12 cellular contexts compared by ENCODE assay signal in the genomic region with DNA sequence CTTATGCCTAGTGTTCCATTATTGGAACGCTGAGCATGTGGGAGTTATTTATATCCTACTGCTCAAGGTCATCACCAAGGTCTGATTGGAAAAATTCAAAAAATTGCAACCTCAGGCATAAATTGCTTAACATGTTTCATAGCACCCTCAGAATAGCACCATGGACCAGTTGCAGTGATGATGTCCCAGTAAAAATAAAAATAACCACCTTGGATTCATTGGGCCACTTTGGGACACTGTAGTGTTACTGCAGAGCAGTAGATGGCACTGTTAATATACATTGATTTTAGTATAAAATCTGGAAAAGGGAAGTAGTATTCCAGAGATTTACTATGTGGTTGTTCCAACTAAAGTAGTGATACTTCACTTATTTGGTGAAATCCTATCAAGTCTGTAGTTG. TPM values are rescaled to one million over a fixed set of nuclear protein-coding genes. Genes with fewer than 3 reads are reported as not detected.
A peak's percentile ranks its signal among the peaks of the same experiment; 100 is the strongest.
DNase-seq lines count a peak whose midpoint lies in the region; ATAC-seq and TF ChIP-seq lines count a peak whose summit lies in the region.
"Had no signal": no experiment of that assay in that cellular context is flagged by ENCODE, and none has a peak within 500 bp of the region (broad histone marks: within the 10 kb centered on the region; RNA-seq: fewer than 3 reads in every experiment).

No MANE protein-coding gene starts in this region.

- H3K9ac ChIP-seq in liver (ENCODE audit: low read depth in 1 of 2, low read length in 2 of 2) (no peak overlapping the region), MM.1S (ENCODE audit: low read length) (no peak overlapping the region)

- H2AFZ ChIP-seq in MM.1S (ENCODE audit: low read length): no peak overlapping the region

- H3K79me2 ChIP-seq in MM.1S (ENCODE audit: low read length): no peaks in the 10 kb centered on the region

- H3K4me3 ChIP-seq in Caco-2 (ENCODE audit: low read depth, low read length) (no peak overlapping the region), liver (ENCODE audit: low read depth in 1 of 3, low read length in 3 of 3) (no peak overlapping the region), aorta (ENCODE audit: low read length in 2 of 2) (no peak overlapping the region), MM.1S (ENCODE audit: low read length) (no peak overlapping the region)

- DNase-seq in Caco-2: peak in 1 of 2 experiments; percentile 12
- DNase-seq in LHCN-M2 (ENCODE audit: low read depth): peak; percentile 3
- peak; percentile 27 for DNase-seq in SK-MEL-5 (ENCODE audit: low read depth, low spot score)
- no peak for DNase-seq in activated CD4-positive, alpha-beta T cell treated with anti-CD3 and anti-CD28 coated beads for 4 hours
- DNase-seq in Right ventricle myocardium superior: no peak
- no peak for DNase-seq in aorta
- no peak for DNase-seq in MM.1S
- DNase-seq: activated T-cell treated with anti-CD3 and anti-CD28 coated beads, Interleukin-2, amount 50 U/mL, for 1 hour; stimulated activated naive CD4-positive, alpha-beta T cell treated with Interleukin-2 at 50 U/mL for 16 hours had no signal

- TF ChIP-seq RAD21 in liver (IDR thresholded peaks at IDR 0.05): peak; percentile 60 to 70

- no peaks in the 10 kb centered on the region for H3F3A ChIP-seq in MM.1S (ENCODE audit: insufficient read depth, low read length)

- POLR2A ChIA-PET in Caco-2 (lab: Charles Lee): no interaction called here

- peaks cover 5% of the 10 kb centered on the region for H3K27me3 Mint-ChIP-seq in Caco-2 (ENCODE audit: insufficient read depth, unreplicated experiment)

- intact Hi-C loops in Caco-2 (cut with micrococcal nuclease; ENCODE audit: unreplicated experiment) (loop anchor here (5.0 to 10.0 kb wide), 2 partner anchors 317 to 400 kb away; a partner anchor contains a TSS), Right ventricle myocardium superior (cut with DNase I) (no loop called here), aorta (cut with DNase I) (no loop called here)

- no peaks in the 10 kb centered on the region for H4K20me1 ChIP-seq in MM.1S (ENCODE audit: insufficient read depth, low read length)

- no peaks in the 10 kb centered on the region for H3K36me3 ChIP-seq in Caco-2 (ENCODE audit: control insufficient read depth, insufficient read depth, low read length)
- no peaks in the 10 kb centered on the region for H3K36me3 ChIP-seq in liver (ENCODE audit: control insufficient read depth in 4 of 4, insufficient read depth in 3 of 4, low read depth in 1 of 4, low read length in 3 of 4)
- H3K36me3 ChIP-seq in aorta (ENCODE audit: control insufficient read depth in 1 of 2, insufficient read depth in 2 of 2, low read length in 1 of 2): no peaks in the 10 kb centered on the region
- no peaks in the 10 kb centered on the region for H3K36me3 ChIP-seq in MM.1S (replicated peaks; ENCODE audit: insufficient read depth, low read length)

- WGBS in liver: 91% methylated on average over 1 of the region's 1 CpG
- 34 to 68% methylated on average over 1 of the region's 1 CpG for WGBS in aorta, 2 donors

- H3K9me3 ChIP-seq in Caco-2 (peaks cover 8% of the 10 kb centered on the region), liver (ENCODE audit: control insufficient read depth in 4 of 4, low read length in 3 of 4) (no peaks in the 10 kb centered on the region), aorta (ENCODE audit: control insufficient read depth, low read length) (no peaks in the 10 kb centered on the region), MM.1S (replicated peaks; ENCODE audit: insufficient read depth, low read length) (no peaks in the 10 kb centered on the region)

- no peaks in the 10 kb centered on the region for H3K9me3 Mint-ChIP-seq in Caco-2 (ENCODE audit: unreplicated experiment)

- H3K9me2 ChIP-seq in MM.1S (replicated peaks; ENCODE audit: insufficient read depth, low read length): no peaks in the 10 kb centered on the region

- no TSS peak for BruUV-seq in Caco-2 (replicated peaks; lab: Mats Ljungman, UMichigan)

- H3K27me3 ChIP-seq in Caco-2 (replicated peaks; ENCODE audit: control insufficient read depth, insufficient read depth, low read length) (no peaks in the 10 kb centered on the region), liver (ENCODE audit: control insufficient read depth in 4 of 4, insufficient read depth in 4 of 4, low read length in 3 of 4) (peaks cover 0 to 3% (median 1%) of the 10 kb centered on the region in 4 donors), aorta (ENCODE audit: control insufficient read depth in 1 of 2, insufficient read depth in 2 of 2, low read length in 1 of 2) (no peaks in the 10 kb centered on the region), MM.1S (replicated peaks; ENCODE audit: insufficient read depth, low read length) (no peaks in the 10 kb centered on the region)

- in situ Hi-C loops in SK-MEL-5 (cut with HindIII; ENCODE audit: low pct_unique_long_range_greater_than_20kb, low sequenced_read_pairs): no loop called here

- TF ChIP-seq CTCF in Caco-2 (IDR thresholded peaks at IDR 0.05; ENCODE audit: insufficient read depth in 1 of 2, low read depth in 1 of 2, low read length in 1 of 2, severe bottlenecking in 1 of 2, unreplicated experiment in 1 of 2): peak; percentile 38 to 43
- peak; percentile 29 for TF ChIP-seq CTCF in liver (IDR thresholded peaks at IDR 0.05; ENCODE audit: low read depth, low read length, missing input control)
- TF ChIP-seq CTCF in MM.1S (IDR thresholded peaks at IDR 0.05; ENCODE audit: low read length): no peak

- H3K4me1 Mint-ChIP-seq in Caco-2 (ENCODE audit: low read depth, unreplicated experiment): peaks cover 28% of the 10 kb centered on the region

- H3K27ac ChIP-seq in liver (ENCODE audit: low read depth in 1 of 2, low read length in 2 of 2): no peak overlapping the region
- no peak overlapping the region for H3K27ac ChIP-seq in aorta (ENCODE audit: low read depth in 1 of 2, low read length in 2 of 2)
- H3K27ac ChIP-seq in MM.1S (ENCODE audit: low read length): no peak overlapping the region

- no peak overlapping the region for H3K27ac Mint-ChIP-seq in Caco-2 (ENCODE audit: unreplicated experiment)

- no peak overlapping the region for H3K4me2 ChIP-seq in MM.1S (ENCODE audit: low read depth, low read length)

- no peak overlapping the region for H3K4me3 Mint-ChIP-seq in Caco-2 (ENCODE audit: unreplicated experiment)

- H3K4me1 ChIP-seq in Caco-2 (peaks cover 30% of the 10 kb centered on the region), liver (ENCODE audit: control insufficient read depth in 4 of 4, insufficient read depth in 4 of 4, low read length in 3 of 4) (no peaks in the 10 kb centered on the region), aorta (ENCODE audit: control insufficient read depth in 1 of 2, insufficient read depth in 2 of 2, low read length in 2 of 2) (no peaks in the 10 kb centered on the region), MM.1S (ENCODE audit: low read length) (no peaks in the 10 kb centered on the region)

- CTCF ChIA-PET in Caco-2 (lab: Charles Lee): no interaction called here

- no peak for ATAC-seq in Right ventricle myocardium superior (ENCODE audit: poor library complexity)
- no peak for ATAC-seq in aorta (ENCODE audit: low FRiP score)
- ATAC-seq: esophagus mucosa had no signal

- H3K36me3 Mint-ChIP-seq in Caco-2 (ENCODE audit: insufficient read depth, unreplicated experiment): no peaks in the 10 kb centered on the region

TF ChIP-seq in liver, 16 proteins besides CTCF, POLR2A, EP300 and RAD21:
- TF ChIP-seq GABPA (IDR thresholded peaks at IDR 0.05 in 1 of 2, conservative IDR thresholded peaks at IDR 0.05 in 1 of 2) (no peak), EGR1 (IDR thresholded peaks at IDR 0.05; ENCODE audit: low read depth in 2 of 2) (no peak), RXRA (IDR thresholded peaks at IDR 0.05) (no peak), JUND (IDR thresholded peaks at IDR 0.05) (no peak), TAF1 (conservative IDR thresholded peaks at IDR 0.05) (no peak), YY1 (IDR thresholded peaks at IDR 0.05) (no peak), NR2F2 (IDR thresholded peaks at IDR 0.05) (no peak), HNF4A (conservative IDR thresholded peaks at IDR 0.05) (no peak), SP1 (IDR thresholded peaks at IDR 0.05) (no peak), FOXA2 (IDR thresholded peaks at IDR 0.05) (no peak), FOXA1 (IDR thresholded peaks at IDR 0.05) (no peak), HNF4G (IDR thresholded peaks at IDR 0.05) (no peak)
- TF ChIP-seq, protein P1, sequence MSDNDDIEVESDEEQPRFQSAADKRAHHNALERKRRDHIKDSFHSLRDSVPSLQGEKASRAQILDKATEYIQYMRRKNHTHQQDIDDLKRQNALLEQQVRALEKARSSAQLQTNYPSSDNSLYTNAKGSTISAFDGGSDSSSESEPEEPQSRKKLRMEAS (IDR thresholded peaks at IDR 0.05): no peak
- TF ChIP-seq, protein P2, sequence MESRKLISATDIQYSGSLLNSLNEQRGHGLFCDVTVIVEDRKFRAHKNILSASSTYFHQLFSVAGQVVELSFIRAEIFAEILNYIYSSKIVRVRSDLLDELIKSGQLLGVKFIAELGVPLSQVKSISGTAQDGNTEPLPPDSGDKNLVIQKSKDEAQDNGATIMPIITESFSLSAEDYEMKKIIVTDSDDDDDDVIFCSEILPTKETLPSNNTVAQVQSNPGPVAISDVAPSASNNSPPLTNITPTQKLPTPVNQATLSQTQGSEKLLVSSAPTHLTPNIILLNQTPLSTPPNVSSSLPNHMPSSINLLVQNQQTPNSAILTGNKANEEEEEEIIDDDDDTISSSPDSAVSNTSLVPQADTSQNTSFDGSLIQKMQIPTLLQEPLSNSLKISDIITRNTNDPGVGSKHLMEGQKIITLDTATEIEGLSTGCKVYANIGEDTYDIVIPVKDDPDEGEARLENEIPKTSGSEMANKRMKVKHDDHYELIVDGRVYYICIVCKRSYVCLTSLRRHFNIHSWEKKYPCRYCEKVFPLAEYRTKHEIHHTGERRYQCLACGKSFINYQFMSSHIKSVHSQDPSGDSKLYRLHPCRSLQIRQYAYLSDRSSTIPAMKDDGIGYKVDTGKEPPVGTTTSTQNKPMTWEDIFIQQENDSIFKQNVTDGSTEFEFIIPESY (IDR thresholded peaks at IDR 0.05): no peak
- TF ChIP-seq, protein P3, sequence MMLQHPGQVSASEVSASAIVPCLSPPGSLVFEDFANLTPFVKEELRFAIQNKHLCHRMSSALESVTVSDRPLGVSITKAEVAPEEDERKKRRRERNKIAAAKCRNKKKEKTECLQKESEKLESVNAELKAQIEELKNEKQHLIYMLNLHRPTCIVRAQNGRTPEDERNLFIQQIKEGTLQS (IDR thresholded peaks at IDR 0.05): no peak

RNA-seq across cellular contexts. Expression of a gene that starts 31.0 kb away (rescaled TPM):
- total RNA-seq in Caco-2 (2022) (not detected in 2 replicates), LHCN-M2 (2014; rRNA removed) (not detected in 2 replicates), liver (not detected), Right ventricle myocardium superior (not detected), aorta (not detected)
- not detected for polyA plus RNA-seq in LHCN-M2 (2012)
- total RNA-seq in SK-MEL-5 (2014; rRNA removed; shearing (Covaris generic)): not detected in 2 replicates
- not detected in 2 replicates for polyA plus RNA-seq in SK-MEL-5 (2015; cell fraction: cytosol; rRNA removed)
- polyA plus RNA-seq in SK-MEL-5 (2015; cell fraction: nucleus; rRNA removed): not detected in 2 replicates
- polyA plus RNA-seq in liver (not detected), aorta (not detected)
- total RNA-seq: esophagus mucosa, omental fat pad had no signal

Comparison
In these comparisons a context has a peak if more than half of its experiments do, and no peak if none do; other contexts are left out.
1. DNase-seq: peak in LHCN-M2 (single experiment) and SK-MEL-5 (single experiment); none in activated CD4-positive, alpha-beta T cell treated with anti-CD3 and anti-CD28 coated beads for 4 hours (0 of 2), Right ventricle myocardium superior (single experiment), aorta (0 of 2) and MM.1S (single experiment).